Comparison of ENCODE assay signal across 1 cellular context in genomic region chr2:167398791-167399371, GRCh38.
TF ChIP-seq lines count a peak whose summit lies in the region.

No MANE protein-coding gene starts in this region.

TF ChIP-seq in SK-N-SH, 30 proteins besides CTCF, POLR2A, EP300 and RAD21 (continued from another document):
- TF ChIP-seq, protein P1, sequence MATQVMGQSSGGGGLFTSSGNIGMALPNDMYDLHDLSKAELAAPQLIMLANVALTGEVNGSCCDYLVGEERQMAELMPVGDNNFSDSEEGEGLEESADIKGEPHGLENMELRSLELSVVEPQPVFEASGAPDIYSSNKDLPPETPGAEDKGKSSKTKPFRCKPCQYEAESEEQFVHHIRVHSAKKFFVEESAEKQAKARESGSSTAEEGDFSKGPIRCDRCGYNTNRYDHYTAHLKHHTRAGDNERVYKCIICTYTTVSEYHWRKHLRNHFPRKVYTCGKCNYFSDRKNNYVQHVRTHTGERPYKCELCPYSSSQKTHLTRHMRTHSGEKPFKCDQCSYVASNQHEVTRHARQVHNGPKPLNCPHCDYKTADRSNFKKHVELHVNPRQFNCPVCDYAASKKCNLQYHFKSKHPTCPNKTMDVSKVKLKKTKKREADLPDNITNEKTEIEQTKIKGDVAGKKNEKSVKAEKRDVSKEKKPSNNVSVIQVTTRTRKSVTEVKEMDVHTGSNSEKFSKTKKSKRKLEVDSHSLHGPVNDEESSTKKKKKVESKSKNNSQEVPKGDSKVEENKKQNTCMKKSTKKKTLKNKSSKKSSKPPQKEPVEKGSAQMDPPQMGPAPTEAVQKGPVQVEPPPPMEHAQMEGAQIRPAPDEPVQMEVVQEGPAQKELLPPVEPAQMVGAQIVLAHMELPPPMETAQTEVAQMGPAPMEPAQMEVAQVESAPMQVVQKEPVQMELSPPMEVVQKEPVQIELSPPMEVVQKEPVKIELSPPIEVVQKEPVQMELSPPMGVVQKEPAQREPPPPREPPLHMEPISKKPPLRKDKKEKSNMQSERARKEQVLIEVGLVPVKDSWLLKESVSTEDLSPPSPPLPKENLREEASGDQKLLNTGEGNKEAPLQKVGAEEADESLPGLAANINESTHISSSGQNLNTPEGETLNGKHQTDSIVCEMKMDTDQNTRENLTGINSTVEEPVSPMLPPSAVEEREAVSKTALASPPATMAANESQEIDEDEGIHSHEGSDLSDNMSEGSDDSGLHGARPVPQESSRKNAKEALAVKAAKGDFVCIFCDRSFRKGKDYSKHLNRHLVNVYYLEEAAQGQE (IDR thresholded peaks at IDR 0.05; ENCODE audit: low read depth, low read length): no peak
